ENCODE assay signal across 18 cellular contexts in the genomic region with DNA sequence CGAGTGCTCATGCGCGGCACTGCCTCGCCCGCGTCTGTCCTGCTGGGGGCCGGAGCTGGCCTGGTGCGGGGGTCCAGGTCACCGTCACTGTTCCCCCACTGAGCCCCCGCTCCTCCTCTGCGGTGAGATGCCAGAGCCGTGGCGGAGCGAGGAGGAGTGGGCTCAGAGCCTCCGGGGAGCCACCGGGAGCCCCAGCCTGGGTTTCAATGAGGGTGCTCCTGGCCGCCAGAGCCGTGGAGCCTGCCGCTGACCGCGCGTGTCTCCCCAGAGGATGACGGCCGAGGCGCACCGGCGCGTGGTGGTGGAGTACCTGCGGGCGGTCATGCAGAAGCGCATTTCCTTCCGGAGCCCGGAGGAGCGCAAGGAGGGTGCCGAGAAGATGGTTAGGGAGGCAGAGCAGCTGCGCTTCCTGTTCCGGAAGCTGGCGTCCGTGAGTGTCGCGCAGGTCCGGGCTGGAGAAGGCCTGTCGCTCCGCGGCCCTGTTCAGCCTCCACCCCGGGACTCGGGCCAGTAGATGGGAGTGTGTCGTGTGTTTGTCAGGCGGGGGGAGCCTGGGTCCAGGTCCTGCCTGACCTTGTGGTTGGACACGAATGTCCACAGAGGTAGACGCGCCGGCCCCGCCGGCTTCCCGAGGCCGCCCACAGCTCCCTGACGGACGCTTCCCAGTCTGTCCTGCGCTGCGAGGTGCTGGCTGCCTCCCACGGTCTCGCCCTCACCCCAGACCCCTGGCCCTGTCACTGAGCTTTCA. TPM values are rescaled to one million over a fixed set of nuclear protein-coding genes. Genes with fewer than 3 reads are reported as not detected.
DNase-seq lines count a peak whose midpoint lies in the region; ATAC-seq, FAIRE-seq and TF ChIP-seq lines count a peak whose summit lies in the region.
"Had no signal": no experiment of that assay in that cellular context is flagged by ENCODE, and none has a peak within 500 bp of the region (broad histone marks: within the 10 kb centered on the region; RNA-seq: fewer than 3 reads in every experiment).

No MANE protein-coding gene starts in this region.

- H3K4me2 ChIP-seq in GM12878 (ENCODE audit: control insufficient read depth, insufficient read depth), result no peak overlapping the region

- DNase-seq in Right ventricle myocardium superior, result peak; percentile 35
- DNase-seq in cardiac septum (ENCODE audit: low spot score), result no peak
- no peak for DNase-seq in GM12878 (ENCODE audit: low read depth, low spot score)
- DNase-seq in mucosa of descending colon, result peak in 2 of 3 donors; percentile 28 to 52
- DNase-seq in upper lobe of right lung, result peak; percentile 65
- DNase-seq in amniotic stem cell (lab: John Stamatoyannopoulos, UW), result no peak
- DNase-seq in foreskin melanocyte, result no peak
- DNase-seq in dedifferentiated amniotic fluid mesenchymal stem cell (ENCODE audit: extremely low spot score), result no peak
- DNase-seq: anterior cingulate cortex, lower lobe of right lung, naive B cell, NCI-H1694 treated with DMSO at 0.1 percent for 48 hours, NCI-H345 had no signal

- 94% methylated on average over 58 of the region's 63 CpGs for WGBS in GM12878 (ENCODE audit: insufficient coverage, insufficient replicate concordance, low lambda C conversion rate, missing lambda C conversion rate)

- POLR2A ChIA-PET in GM12878 (lab: Charles Lee), result no interaction called here

- H2AFZ ChIP-seq in GM12878 (ENCODE audit: control insufficient read depth, low read depth, low read length), result no peak overlapping the region

- no peak for TF ChIP-seq CTCF in GM12878 (IDR thresholded peaks at IDR 0.05 in 2 of 3, conservative IDR thresholded peaks at IDR 0.05 in 1 of 3; ENCODE audit: control insufficient read depth in 2 of 3, extremely low read depth in 1 of 3, insufficient read depth in 1 of 3, low read depth in 3 of 3, low read length in 3 of 3)
- TF ChIP-seq CTCF in mucosa of descending colon (IDR thresholded peaks at IDR 0.05), result no peak
- TF ChIP-seq CTCF in upper lobe of right lung (IDR thresholded peaks at IDR 0.05), result no peak

- no peak overlapping the region for H3K9ac ChIP-seq in GM12878 (ENCODE audit: control insufficient read depth, insufficient read depth, low read length)

- intact Hi-C loops in Right ventricle myocardium superior (cut with DNase I), result no loop called here
- intact Hi-C loops in cardiac septum (cut with DNase I), result no loop called here
- intact Hi-C loops in GM12878 (cut with micrococcal nuclease; ENCODE audit: unreplicated experiment), result no loop called here
- intact Hi-C loops in mucosa of descending colon (cut with DNase I, micrococcal nuclease), result no loop called here
- intact Hi-C loops in upper lobe of right lung (cut with DNase I), result no loop called here

- H3K4me1 ChIP-seq in GM12878 (ENCODE audit: control insufficient read depth, insufficient read depth, low read length) (no peaks in the 10 kb centered on the region), mucosa of descending colon (ENCODE audit: low read depth) (no peaks in the 10 kb centered on the region), upper lobe of right lung (no peaks in the 10 kb centered on the region)
- H3K4me1 ChIP-seq: lower lobe of right lung, SJSA1 had no signal

- no peak for ATAC-seq in Right ventricle myocardium superior (ENCODE audit: poor library complexity)
- ATAC-seq in GM12878, result no peak
- ATAC-seq in mucosa of descending colon, result no peak
- ATAC-seq in upper lobe of right lung, result peak; percentile 8
- ATAC-seq: HCT116 had no signal

- SMC1A ChIA-PET in GM12878 (lab: Charles Lee; ENCODE audit: uncharacterized antibody, unreplicated experiment), result no interaction called here

- H3K27me3 ChIP-seq in GM12878 (replicated peaks in 1 of 2; ENCODE audit: control insufficient read depth in 2 of 2, insufficient read depth in 2 of 2, low read length in 1 of 2), result no peaks in the 10 kb centered on the region
- H3K27me3 ChIP-seq in upper lobe of right lung, result no peaks in the 10 kb centered on the region
- H3K27me3 ChIP-seq: SJSA1 had no signal

- peak; percentile 64 for TF ChIP-seq POLR2A in GM12878 (IDR thresholded peaks at IDR 0.05; ENCODE audit: low read depth, low read length)

- RAD21 ChIA-PET in GM12878 (lab: Charles Lee; ENCODE audit: unreplicated experiment), result no interaction called here

- BruUV-seq in GM12878 (replicated peaks; lab: Mats Ljungman, UMichigan), result no TSS peak

- no peaks in the 10 kb centered on the region; the same call in 2 of the 3 replicates for H3K9me3 ChIP-seq in GM12878 (replicated peaks; ENCODE audit: control insufficient read depth, insufficient read depth, low read length)
- no peaks in the 10 kb centered on the region for H3K9me3 ChIP-seq in mucosa of descending colon
- H3K9me3 ChIP-seq in upper lobe of right lung, result no peaks in the 10 kb centered on the region
- H3K9me3 ChIP-seq: lower lobe of right lung, SJSA1 had no signal

- in situ Hi-C loops in GM12878 (cut with MboI), result no loop called here

- H3K4me3 ChIP-seq in GM12878 (no peak overlapping the region), mucosa of descending colon (no peak overlapping the region), upper lobe of right lung (no peak overlapping the region)
- H3K4me3 ChIP-seq: lower lobe of right lung, SJSA1 had no signal

- no peak for TF ChIP-seq RAD21 in GM12878 (IDR thresholded peaks at IDR 0.05; ENCODE audit: insufficient read depth, low read depth, low read length)

- peaks cover 20 to 21% of the 10 kb centered on the region in 2 experiments; a peak in 3 of 4 replicates for H3K36me3 ChIP-seq in GM12878 (ENCODE audit: control insufficient read depth in 2 of 2, insufficient read depth in 2 of 2, low read length in 1 of 2)
- peaks cover 18% of the 10 kb centered on the region for H3K36me3 ChIP-seq in mucosa of descending colon (ENCODE audit: low read depth)
- peaks cover 66% of the 10 kb centered on the region for H3K36me3 ChIP-seq in upper lobe of right lung

- TF ChIP-seq EP300 in GM12878 (IDR thresholded peaks at IDR 0.05; ENCODE audit: borderline replicate concordance in 1 of 2, control insufficient read depth in 1 of 2, low read depth in 2 of 2, low read length in 2 of 2), result no peak

- no peaks in the 10 kb centered on the region; the same call in 1 of the 2 replicates for H3K79me2 ChIP-seq in GM12878 (ENCODE audit: control insufficient read depth, insufficient read depth, low read length)

- FAIRE-seq in GM12878 (lab: Jason Lieb, UNC), result no peak
- FAIRE-seq: endothelial cell of umbilical vein, frontal cortex, HTR-8/SVneo had no signal

- H4K20me1 ChIP-seq in GM12878 (ENCODE audit: control insufficient read depth, insufficient read depth), result no peaks in the 10 kb centered on the region

- H3K27ac ChIP-seq in GM12878 (ENCODE audit: control insufficient read depth, insufficient read depth) (no peak overlapping the region), upper lobe of right lung (no peak overlapping the region)
- H3K27ac ChIP-seq: lower lobe of right lung, SJSA1 had no signal

- CTCF ChIA-PET in GM12878 (lab: Yijun Ruan, JAX), result no interaction called here

TF ChIP-seq in GM12878, 131 proteins besides CTCF, POLR2A, EP300 and RAD21 (continues in another document):
- TF ChIP-seq NFIC (IDR thresholded peaks at IDR 0.05; ENCODE audit: low read depth, low read length), result no peak
- TF ChIP-seq SIX5 (IDR thresholded peaks at IDR 0.05; ENCODE audit: low read depth, low read length, severe bottlenecking), result no peak
- TF ChIP-seq SIN3A (IDR thresholded peaks at IDR 0.05; ENCODE audit: low read depth, low read length), result no peak
- TF ChIP-seq FOXK2 (IDR thresholded peaks at IDR 0.05), result no peak

RNA-seq across cellular contexts. Expression of gene EXOC3, which starts 22.0 kb away (rescaled TPM):
- 46.4 TPM for total RNA-seq in Right ventricle myocardium superior
- 42.9 TPM for total RNA-seq in cardiac septum
- total RNA-seq in GM12878 (2013; cell fraction: nucleolus; rRNA removed), result 139 and 145 TPM in 2 replicates
- total RNA-seq in GM12878 (2014; rRNA removed), result 28.6 and 32.5 TPM in 2 replicates
- total RNA-seq in GM12878 (2014; rRNA removed; fragmentation: Illumina TruSeq; extraction: Trizol), result 22.4 and 25.4 TPM in 2 replicates
- total RNA-seq in GM12878 (2021), result 48.9 and 50.3 TPM in 2 replicates
- 26.9 TPM for polyA plus RNA-seq in GM12878 (2011; ENCODE audit: low read depth)
- 16.4 and 22.6 TPM in 2 replicates for polyA plus RNA-seq in GM12878 (2011; rRNA removed)
- 24.5 and 26.9 TPM in 2 replicates for polyA plus RNA-seq in GM12878 (2011; cell fraction: cytosol; rRNA removed)
- polyA plus RNA-seq in GM12878 (2011; cell fraction: nucleus; rRNA removed), result 77.4 and 98.6 TPM in 2 replicates
- 40.4 and 47.5 TPM in 2 replicates for polyA plus RNA-seq in GM12878 (2012)
- 18.5 and 24.8 TPM in 2 replicates for polyA plus RNA-seq in GM12878 (2014; fragmentation: Illumina TruSeq; extraction: Trizol)
- 1 to 10 TPM; 1.6 to 7.2 TPM for polyA plus RNA-seq in GM12878 (2014; fragmentation: Nextera tagmentation; extraction: Ambion mirVana)
- polyA plus RNA-seq in GM12878 (2014; rRNA removed), result 30.5 and 33.2 TPM in 2 replicates
- polyA plus RNA-seq in GM12878 (2016; fragmentation: Nextera tagmentation; extraction: Ambion mirVana), result 10 to 100 TPM; 52.7 to 53.0 TPM
- 26.3 and 28.8 TPM in 2 replicates for polyA minus RNA-seq in GM12878 (2011; rRNA and poly(A)+ RNA removed)
- polyA minus RNA-seq in GM12878 (2011; cell fraction: cytosol; rRNA and poly(A)+ RNA removed), result 10.8 and 14.6 TPM in 2 replicates
- polyA minus RNA-seq in GM12878 (2011; cell fraction: nucleus; rRNA and poly(A)+ RNA removed), result 21.5 and 30.1 TPM in 2 replicates
- 10 to 100 TPM; 67.0 to 89.1 (median 76.8) TPM for total RNA-seq in mucosa of descending colon
- total RNA-seq in upper lobe of right lung, result 59.5 TPM

RNA-seq across cellular contexts. Expression of gene SLC9A3, which starts 59.2 kb away (rescaled TPM):
- total RNA-seq in Right ventricle myocardium superior (0.91 TPM), cardiac septum (1.0 TPM), GM12878 (2014; rRNA removed) (2.8 and 3.2 TPM in 2 replicates), GM12878 (2014; rRNA removed; fragmentation: Illumina TruSeq; extraction: Trizol) (0.89 and 1.1 TPM in 2 replicates), GM12878 (2021) (2.3 and 2.5 TPM in 2 replicates), mucosa of descending colon (100 to 1,000 TPM in 1 of 3 donors, 10 to 100 TPM in 2; 29.2 to 272 (median 77.7) TPM), upper lobe of right lung (1.0 TPM)
- 4.6 TPM in 2 replicates for total RNA-seq in GM12878 (2013; cell fraction: nucleolus; rRNA removed)
- 1.1 TPM for polyA plus RNA-seq in GM12878 (2011; ENCODE audit: low read depth)
- polyA plus RNA-seq in GM12878 (2011; rRNA removed) (1.1 and 1.6 TPM in 2 replicates), GM12878 (2014; fragmentation: Illumina TruSeq; extraction: Trizol) (1.5 and 1.7 TPM in 2 replicates), GM12878 (2014; fragmentation: Nextera tagmentation; extraction: Ambion mirVana) (under 1 TPM in 1 of 2 experiments, not detected in 1; 0.04 TPM), GM12878 (2014; rRNA removed) (4.7 and 5.2 TPM in 2 replicates), GM12878 (2016; fragmentation: Nextera tagmentation; extraction: Ambion mirVana) (1 to 10 TPM; 2.9 to 3.1 TPM)
- polyA plus RNA-seq in GM12878 (2011; cell fraction: cytosol; rRNA removed), result 1.6 and 2.1 TPM in 2 replicates
- polyA plus RNA-seq in GM12878 (2011; cell fraction: nucleus; rRNA removed), result 4.8 and 5.6 TPM in 2 replicates
- polyA plus RNA-seq in GM12878 (2012), result 1.6 and 1.9 TPM in 2 replicates
- 0.44 and 0.82 TPM in 2 replicates for polyA minus RNA-seq in GM12878 (2011; rRNA and poly(A)+ RNA removed)
- polyA minus RNA-seq in GM12878 (2011; cell fraction: cytosol; rRNA and poly(A)+ RNA removed), result 0.62 TPM in 1 of 2 replicates, not detected in the other
- polyA minus RNA-seq in GM12878 (2011; cell fraction: nucleus; rRNA and poly(A)+ RNA removed), result 1.8 and 2.9 TPM in 2 replicates

Comparison
In these comparisons a context has a peak if more than half of its experiments do, and no peak if none do; other contexts are left out.
1. DNase-seq: peak in Right ventricle myocardium superior (single experiment), mucosa of descending colon (2 of 3) and upper lobe of right lung (single experiment); none in cardiac septum (single experiment), GM12878 (single experiment), amniotic stem cell (single experiment), foreskin melanocyte (single experiment) and dedifferentiated amniotic fluid mesenchymal stem cell (single experiment).
2. RNA of gene SLC9A3, which starts 59.2 kb away (total RNA-seq): 29.2 to 272 TPM in mucosa of descending colon; 0.89 to 4.6 TPM in GM12878, 1.0 TPM in upper lobe of right lung (single experiment), 1.0 TPM in cardiac septum (single experiment) and 0.91 TPM in Right ventricle myocardium superior (single experiment); every median in the first group is over 4 times any median in the second.